Comparison of ENCODE assay signal across 19 cellular contexts in genomic region chr13:73054712-73055111, GRCh38. TPM values are rescaled to one million over a fixed set of nuclear protein-coding genes. Genes with fewer than 3 reads are reported as not detected.
DNase-seq lines count a peak whose midpoint lies in the region; ATAC-seq and TF ChIP-seq lines count a peak whose summit lies in the region.
"Had no signal": no experiment of that assay in that cellular context is flagged by ENCODE, and none has a peak within 500 bp of the region (broad histone marks: within the 10 kb centered on the region; RNA-seq: fewer than 3 reads in every experiment).

No MANE protein-coding gene starts in this region.

- no peaks in the 10 kb centered on the region for H3K9me3 Mint-ChIP-seq in MCF 10A (ENCODE audit: unreplicated experiment)
- H3K9me3 Mint-ChIP-seq: CD4-positive, alpha-beta memory T cell; HFFc6; T-cell had no signal

- no peak for TF ChIP-seq POLR2A in breast epithelium (IDR thresholded peaks at IDR 0.05)

- H2BK5ac ChIP-seq in neuronal stem cell (ENCODE audit: low read length): no peak overlapping the region

- peaks cover 23% of the 10 kb centered on the region for H3K4me1 Mint-ChIP-seq in MCF 10A (ENCODE audit: insufficient read depth, unreplicated experiment)

- H3K27ac ChIP-seq in breast epithelium (no peak overlapping the region), neuronal stem cell (replicated peaks; ENCODE audit: low read length) (no peak overlapping the region)

- H2BK15ac ChIP-seq in neuronal stem cell (ENCODE audit: low read length): no peak overlapping the region

- H2AFZ ChIP-seq in neuronal stem cell (ENCODE audit: low read length): no peak overlapping the region

- H4K91ac ChIP-seq in neuronal stem cell (ENCODE audit: low read depth, low read length, poor library complexity): no peak overlapping the region

- CTCF ChIA-PET in MCF 10A (lab: Yijun Ruan, JAX): interaction anchor here (0.5 to 0.7 kb wide), 2 partner anchors 92 to 194 kb away, joined by 3 read pairs; no protein-coding TSS in a partner anchor

- H3K27me3 ChIP-seq in breast epithelium (no peaks in the 10 kb centered on the region), neuronal stem cell (ENCODE audit: control insufficient read depth in 3 of 3, insufficient read depth in 3 of 3, low read depth in 1 of 3, low read length in 3 of 3) (peaks cover 0 to 27% (median 10%) of the 10 kb centered on the region in 3 experiments)
- H3K27me3 ChIP-seq: MG63, Peyer's patch had no signal

- no peaks in the 10 kb centered on the region for H3K27me3 Mint-ChIP-seq in MCF 10A (ENCODE audit: insufficient read depth, unreplicated experiment)

- POLR2A ChIA-PET in MCF 10A (lab: Yijun Ruan, JAX): interaction anchor here (0.7 to 11.2 kb wide), 18 partner anchors 7 to 648 kb away, joined by 3 to 292 read pairs (median 6); no protein-coding TSS in a partner anchor

- no peak overlapping the region for H4K8ac ChIP-seq in neuronal stem cell (ENCODE audit: low read depth, low read length)

- H3K4me3 ChIP-seq in breast epithelium (no peak overlapping the region), mucosa of descending colon (no peak overlapping the region), neuronal stem cell (ENCODE audit: low read length in 2 of 2) (no peak overlapping the region)
- H3K4me3 ChIP-seq: MG63 had no signal

- no peak overlapping the region for H3K4ac ChIP-seq in neuronal stem cell (ENCODE audit: low read length)

- no peak for TF ChIP-seq CTCF in MCF 10A (IDR thresholded peaks at IDR 0.05; ENCODE audit: unreplicated experiment)
- TF ChIP-seq CTCF in breast epithelium (IDR thresholded peaks at IDR 0.05): no peak
- TF ChIP-seq CTCF in mucosa of descending colon (IDR thresholded peaks at IDR 0.05): no peak
- no peak for TF ChIP-seq CTCF in GM13976 (IDR thresholded peaks at IDR 0.05; ENCODE audit: borderline replicate concordance, control extremely low read depth, extremely low read depth, insufficient read depth, missing control alignments)

- H3K4me2 ChIP-seq in neuronal stem cell (ENCODE audit: insufficient read depth, low read length, poor library complexity, severe bottlenecking): no peak overlapping the region
- H3K4me2 ChIP-seq: SK-N-SH had no signal

- peaks cover 9% of the 10 kb centered on the region for H3K36me3 Mint-ChIP-seq in MCF 10A (ENCODE audit: insufficient read depth, unreplicated experiment)
- H3K36me3 Mint-ChIP-seq: T-cell had no signal

- no peak overlapping the region for H3K9ac ChIP-seq in neuronal stem cell (ENCODE audit: low read depth, low read length, poor library complexity)
- H3K9ac ChIP-seq: SK-N-SH had no signal

- H2BK120ac ChIP-seq in neuronal stem cell (ENCODE audit: low read depth, low read length): no peak overlapping the region

- H3K4me1 ChIP-seq in breast epithelium: no peaks in the 10 kb centered on the region
- H3K4me1 ChIP-seq in mucosa of descending colon (ENCODE audit: low read depth): no peaks in the 10 kb centered on the region
- peaks cover 0 to 4% of the 10 kb centered on the region in 2 donors for H3K4me1 ChIP-seq in neuronal stem cell (ENCODE audit: control insufficient read depth in 2 of 2, insufficient read depth in 1 of 2, low read depth in 1 of 2, low read length in 2 of 2)

- in situ Hi-C loops in GM13976 (cut with MboI; ENCODE audit: low sequenced_read_pairs, unreplicated experiment): no loop called here

- no peak overlapping the region for H3K23ac ChIP-seq in neuronal stem cell (ENCODE audit: low read depth, low read length, poor library complexity)

- no CpG with 5 or more reads among the region's 5 CpGs for WGBS in neuronal stem cell (ENCODE audit: extremely low coverage in 2 of 2, insufficient read length in 2 of 2, insufficient replicate concordance in 1 of 2), 2 donors

- intact Hi-C loops in MCF 10A (cut with micrococcal nuclease) (loop anchor here (5.0 kb wide), 1 partner anchor 162 kb away; no protein-coding TSS in a partner anchor), breast epithelium (cut with DNase I; ENCODE audit: low total_unique reads) (loop anchor here (10.0 kb wide), 1 partner anchor 370 kb away; no protein-coding TSS in a partner anchor), mucosa of descending colon (cut with DNase I, micrococcal nuclease) (no loop called here), head of caudate nucleus (cut with DNase I) (no loop called here)

- no peak overlapping the region for H3K18ac ChIP-seq in neuronal stem cell (ENCODE audit: low read length)

- H3K79me1 ChIP-seq in neuronal stem cell (ENCODE audit: low read depth, low read length): no peaks in the 10 kb centered on the region

- H3K27ac Mint-ChIP-seq in MCF 10A (ENCODE audit: low read depth, unreplicated experiment): peak overlapping the region; percentile 92
- H3K27ac Mint-ChIP-seq: CD4-positive, alpha-beta memory T cell; HFFc6; T-cell had no signal

- no peak overlapping the region for H2AK5ac ChIP-seq in neuronal stem cell (ENCODE audit: low read depth, low read length)

- no peaks in the 10 kb centered on the region for H3K9me3 ChIP-seq in breast epithelium
- H3K9me3 ChIP-seq in mucosa of descending colon: no peaks in the 10 kb centered on the region
- no peaks in the 10 kb centered on the region for H3K9me3 ChIP-seq in neuronal stem cell (replicated peaks in 1 of 2; ENCODE audit: control insufficient read depth in 2 of 2, insufficient read depth in 1 of 2, low read depth in 1 of 2, low read length in 2 of 2)
- H3K9me3 ChIP-seq: MG63, Peyer's patch, SK-N-SH had no signal

- DNase-seq in MCF 10A (ENCODE audit: unreplicated experiment) (no peak), breast epithelium (ENCODE audit: low spot score in 2 of 2) (no peak), NCI-H748 (lab: John Stamatoyannopoulos, UW; ENCODE audit: unreplicated experiment) (peak; percentile 98), mucosa of descending colon (peak in 1 of 3 donors; percentile 61), NCI-H82 (lab: John Stamatoyannopoulos, UW) (no peak), GM13976 (ENCODE audit: low spot score) (no peak), neuronal stem cell (ENCODE audit: low spot score) (no peak), head of caudate nucleus (no peak)
- DNase-seq: 8988T; CD4-positive, alpha-beta memory T cell; GOT3; HFFc6; MG63; NCI-H1092 treated with DMSO at 0.1 percent for 48 hours; NCI-H446 treated with DMSO at 0.1 percent for 48 hours; Peyer's patch; Right ventricle myocardium superior; SK-N-SH; T-cell had no signal

- BruUV-seq in MCF 10A (replicated peaks; lab: Mats Ljungman, UMichigan): no TSS peak

- no peak overlapping the region for H2BK12ac ChIP-seq in neuronal stem cell (ENCODE audit: low read length)

- no peaks in the 10 kb centered on the region for H3K36me3 ChIP-seq in breast epithelium
- no peaks in the 10 kb centered on the region for H3K36me3 ChIP-seq in mucosa of descending colon (ENCODE audit: low read depth)
- H3K36me3 ChIP-seq in neuronal stem cell (replicated peaks in 1 of 2; ENCODE audit: control insufficient read depth in 2 of 2, insufficient read depth in 2 of 2, low read length in 2 of 2): no peaks in the 10 kb centered on the region
- H3K36me3 ChIP-seq: MG63, Peyer's patch had no signal

- H3K4me3 Mint-ChIP-seq in MCF 10A (ENCODE audit: unreplicated experiment): no peak overlapping the region
- H3K4me3 Mint-ChIP-seq: CD4-positive, alpha-beta memory T cell; HFFc6; T-cell had no signal

- ATAC-seq in mucosa of descending colon: peak; percentile 21
- ATAC-seq: T-cell had no signal

- H3K14ac ChIP-seq in neuronal stem cell (ENCODE audit: low read length): no peak overlapping the region

RNA-seq across cellular contexts. Expression of gene KLF5, which starts 4.1 kb away (rescaled TPM):
- total RNA-seq in MCF 10A (2022): 197 and 226 TPM in 2 replicates
- 10 to 100 TPM in 2 of 3 donors, 1 to 10 TPM in 1; 2.2 to 30.7 (median 10.5) TPM for total RNA-seq in breast epithelium
- total RNA-seq in mucosa of descending colon: 100 to 1,000 TPM; 131 to 401 (median 330) TPM
- polyA plus RNA-seq in neuronal stem cell (2013, experiment 1 of 2): 1.1 TPM
- polyA plus RNA-seq in neuronal stem cell (2013, experiment 2 of 2): 1.3 TPM

Comparison
In these comparisons a context has a peak if more than half of its experiments do, and no peak if none do; other contexts are left out.
1. intact Hi-C loops: an anchor here in MCF 10A (5.0 kb wide) and breast epithelium (10.0 kb wide); none called in mucosa of descending colon and head of caudate nucleus.